In the genomic region with DNA sequence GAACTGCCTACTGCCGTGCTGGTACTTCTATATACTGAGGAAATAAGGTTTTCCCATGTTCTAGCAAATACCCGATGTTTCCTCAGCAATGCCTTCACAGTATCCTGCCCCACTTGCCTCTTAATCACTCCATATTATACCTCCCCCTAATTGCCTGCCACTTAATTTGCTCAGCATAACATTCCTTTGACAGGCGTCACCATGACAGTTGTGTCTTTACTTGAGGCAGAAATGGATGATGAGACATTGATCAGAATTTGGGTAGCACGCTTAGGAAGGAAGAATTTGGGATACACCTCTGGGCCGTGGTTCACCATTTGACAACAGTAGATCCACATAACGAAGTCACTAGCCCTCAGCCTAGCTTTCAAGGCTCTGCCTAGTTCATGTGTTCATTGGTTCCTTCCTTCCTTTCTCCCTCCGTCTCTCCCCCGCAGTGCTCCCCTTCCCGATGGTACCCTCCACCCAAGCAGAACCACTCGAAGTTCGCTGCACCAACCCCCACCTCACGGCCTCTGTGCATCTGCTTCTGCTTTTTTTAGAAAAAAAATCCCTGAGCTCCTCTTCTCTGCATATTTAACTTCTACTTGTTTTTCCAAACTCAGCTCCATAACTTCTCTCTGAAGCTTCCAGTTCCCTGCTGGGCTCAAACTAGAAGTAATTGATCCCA, we compare ENCODE assay signal across 27 cellular contexts.
"Had no signal": no experiment of that assay in that cellular context is flagged by ENCODE, and none has a peak within 500 bp of the region (broad histone marks: within the 10 kb centered on the region; RNA-seq: fewer than 3 reads in every experiment).

No MANE protein-coding gene starts in this region.

- H3K27me3 Mint-ChIP-seq: activated CD4-positive, alpha-beta T cell treated with anti-CD3 and anti-CD28 coated beads, Interleukin-2, amount 10 ng/mL, durations not matched to agents 7 days and 5 days; activated CD8-positive, alpha-beta memory T cell treated with anti-CD3 and anti-CD28 coated beads, Interleukin-2, amount 10 ng/mL, durations not matched to agents 7 days and 5 days; activated CD8-positive, alpha-beta T cell treated with anti-CD3 and anti-CD28 coated beads for 36 hours; activated naive CD4-positive, alpha-beta T cell treated with anti-CD3 and anti-CD28 coated beads, Interleukin-2, amount 10 ng/mL, durations not matched to agents 7 days and 5 days; activated naive CD8-positive, alpha-beta T cell treated with anti-CD3 and anti-CD28 coated beads, Interleukin-2, amount 50 U/mL, for 24 hours; stimulated activated naive B cell treated with anti-CD40 and anti-IgM and Interleukin-4, amounts not matched to agents 10 μg/mL and 1 μg/mL and 100 μg/mL, for 72 hours had no signal

- H3K27ac ChIP-seq: epithelial cell of prostate, neutrophil, ovary, psoas muscle, right lobe of liver, uterus, WERI-Rb-1 had no signal

- ATAC-seq: activated CD8-positive, alpha-beta memory T cell treated with anti-CD3 and anti-CD28 coated beads, Interleukin-2, amount 10 ng/mL, durations not matched to agents 7 days and 5 days; activated CD8-positive, alpha-beta T cell treated with anti-CD3 and anti-CD28 coated beads for 36 hours; activated naive CD8-positive, alpha-beta T cell treated with anti-CD3 and anti-CD28 coated beads, Interleukin-2, amount 50 U/mL, for 24 hours; left lobe of liver; natural killer cell; psoas muscle had no signal

- H3K27ac Mint-ChIP-seq: activated CD4-positive, alpha-beta T cell treated with anti-CD3 and anti-CD28 coated beads, Interleukin-2, amount 10 ng/mL, durations not matched to agents 7 days and 5 days; activated CD8-positive, alpha-beta memory T cell treated with anti-CD3 and anti-CD28 coated beads, Interleukin-2, amount 10 ng/mL, durations not matched to agents 7 days and 5 days; activated CD8-positive, alpha-beta T cell treated with anti-CD3 and anti-CD28 coated beads for 36 hours; activated naive CD4-positive, alpha-beta T cell treated with anti-CD3 and anti-CD28 coated beads, Interleukin-2, amount 10 ng/mL, durations not matched to agents 7 days and 5 days; activated naive CD8-positive, alpha-beta T cell treated with anti-CD3 and anti-CD28 coated beads, Interleukin-2, amount 50 U/mL, for 24 hours; natural killer cell; stimulated activated naive B cell treated with anti-CD40 and anti-IgM and Interleukin-4, amounts not matched to agents 10 μg/mL and 1 μg/mL and 100 μg/mL, for 72 hours had no signal

- DNase-seq: activated CD4-positive, alpha-beta T cell treated with anti-CD3 and anti-CD28 coated beads, Interleukin-2, amount 10 ng/mL, durations not matched to agents 7 days and 5 days; activated CD4-positive, CD25-positive, alpha-beta regulatory T cell treated with anti-CD3 and anti-CD28 coated beads, Interleukin-2, amount 50 U/mL, for 72 hours; activated CD8-positive, alpha-beta memory T cell treated with anti-CD3 and anti-CD28 coated beads, Interleukin-2, amount 10 ng/mL, durations not matched to agents 7 days and 5 days; activated CD8-positive, alpha-beta T cell treated with anti-CD3 and anti-CD28 coated beads for 36 hours; activated effector memory CD4-positive, alpha-beta T cell treated with anti-CD3 and anti-CD28 coated beads, Interleukin-2, amount 50 U/mL, for 16 hours; activated naive CD4-positive, alpha-beta T cell treated with anti-CD3 and anti-CD28 coated beads, Interleukin-2, amount 10 ng/mL, durations not matched to agents 7 days and 5 days; activated naive CD8-positive, alpha-beta T cell treated with anti-CD3 and anti-CD28 coated beads, Interleukin-2, amount 50 U/mL, for 24 hours; activated T-cell treated with anti-CD3 and anti-CD28 coated beads for 4 hours; cortex of kidney; heart right ventricle; kidney; midbrain; natural killer cell; ovary; right lobe of liver; stimulated activated CD4-positive, alpha-beta T cell treated with anti-CD3 and anti-CD28 coated beads, Interleukin-2, amount 100 ng/mL, for 48 hours; stimulated activated CD8-positive, alpha-beta memory T cell treated with anti-CD3 and anti-CD28 coated beads, Interleukin-4, amount 100 ng/mL, for 48 hours; stimulated activated naive B cell treated with anti-CD40 and anti-IgM and Interleukin-4, amounts not matched to agents 10 μg/mL and 1 μg/mL and 100 μg/mL, for 72 hours; T-helper 2 cell; trophoblast cell; uterus; WERI-Rb-1 had no signal

- H3K4me3 ChIP-seq: heart right ventricle, ovary, psoas muscle, right lobe of liver, smooth muscle cell, uterus had no signal

- H3K27me3 ChIP-seq: heart right ventricle, neutrophil, ovary, right lobe of liver, uterus had no signal

- H3K9me3 ChIP-seq: heart right ventricle, neutrophil, ovary, psoas muscle, right lobe of liver, uterus had no signal

- H3K4me3 Mint-ChIP-seq: activated CD4-positive, alpha-beta T cell treated with anti-CD3 and anti-CD28 coated beads, Interleukin-2, amount 10 ng/mL, durations not matched to agents 7 days and 5 days; activated CD8-positive, alpha-beta memory T cell treated with anti-CD3 and anti-CD28 coated beads, Interleukin-2, amount 10 ng/mL, durations not matched to agents 7 days and 5 days; activated CD8-positive, alpha-beta T cell treated with anti-CD3 and anti-CD28 coated beads for 36 hours; activated naive CD4-positive, alpha-beta T cell treated with anti-CD3 and anti-CD28 coated beads, Interleukin-2, amount 10 ng/mL, durations not matched to agents 7 days and 5 days; activated naive CD8-positive, alpha-beta T cell treated with anti-CD3 and anti-CD28 coated beads, Interleukin-2, amount 50 U/mL, for 24 hours; natural killer cell; stimulated activated naive B cell treated with anti-CD40 and anti-IgM and Interleukin-4, amounts not matched to agents 10 μg/mL and 1 μg/mL and 100 μg/mL, for 72 hours had no signal

- H3K4me1 Mint-ChIP-seq: activated CD4-positive, alpha-beta T cell treated with anti-CD3 and anti-CD28 coated beads, Interleukin-2, amount 10 ng/mL, durations not matched to agents 7 days and 5 days; activated CD8-positive, alpha-beta memory T cell treated with anti-CD3 and anti-CD28 coated beads, Interleukin-2, amount 10 ng/mL, durations not matched to agents 7 days and 5 days; activated naive CD4-positive, alpha-beta T cell treated with anti-CD3 and anti-CD28 coated beads, Interleukin-2, amount 10 ng/mL, durations not matched to agents 7 days and 5 days; activated naive CD8-positive, alpha-beta T cell treated with anti-CD3 and anti-CD28 coated beads, Interleukin-2, amount 50 U/mL, for 24 hours; natural killer cell had no signal

- H3K36me3 ChIP-seq: neutrophil, right lobe of liver, uterus had no signal

- H3K9me3 Mint-ChIP-seq: activated CD4-positive, alpha-beta T cell treated with anti-CD3 and anti-CD28 coated beads, Interleukin-2, amount 10 ng/mL, durations not matched to agents 7 days and 5 days; activated CD8-positive, alpha-beta T cell treated with anti-CD3 and anti-CD28 coated beads for 36 hours; activated naive CD4-positive, alpha-beta T cell treated with anti-CD3 and anti-CD28 coated beads, Interleukin-2, amount 10 ng/mL, durations not matched to agents 7 days and 5 days; activated naive CD8-positive, alpha-beta T cell treated with anti-CD3 and anti-CD28 coated beads, Interleukin-2, amount 50 U/mL, for 24 hours; natural killer cell; stimulated activated naive B cell treated with anti-CD40 and anti-IgM and Interleukin-4, amounts not matched to agents 10 μg/mL and 1 μg/mL and 100 μg/mL, for 72 hours had no signal

- H3K36me3 Mint-ChIP-seq: activated CD8-positive, alpha-beta memory T cell treated with anti-CD3 and anti-CD28 coated beads, Interleukin-2, amount 10 ng/mL, durations not matched to agents 7 days and 5 days; activated naive CD4-positive, alpha-beta T cell treated with anti-CD3 and anti-CD28 coated beads, Interleukin-2, amount 10 ng/mL, durations not matched to agents 7 days and 5 days; natural killer cell had no signal

- H3K4me1 ChIP-seq: uterus had no signal
